ENCODE assay signal across 19 cellular contexts in the genomic region with DNA sequence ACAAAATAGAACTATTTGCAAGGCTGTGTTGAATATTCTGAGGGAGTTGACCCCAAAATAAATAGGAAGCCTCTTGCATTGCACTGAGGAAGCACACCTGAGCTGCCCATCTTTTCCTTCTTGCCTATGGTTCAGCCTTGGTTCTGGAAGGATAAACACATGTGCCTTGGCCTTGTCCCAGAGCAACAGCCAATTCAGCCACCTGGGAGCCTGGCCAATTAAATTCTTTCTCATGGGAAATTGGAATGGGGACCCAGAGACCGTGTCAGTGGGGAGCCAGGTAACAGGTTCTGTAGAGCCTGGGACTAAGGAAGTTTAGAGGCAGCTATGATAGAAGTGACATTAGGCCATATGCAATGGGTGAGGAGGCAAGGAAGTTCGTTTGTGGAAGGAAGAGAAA.
"Had no signal": no experiment of that assay in that cellular context is flagged by ENCODE, and none has a peak within 500 bp of the region (broad histone marks: within the 10 kb centered on the region; RNA-seq: fewer than 3 reads in every experiment).

No MANE protein-coding gene starts in this region.

- H3K9ac ChIP-seq: SK-N-SH had no signal

- H3K27me3 ChIP-seq: MG63 had no signal

- H3K27ac ChIP-seq: RWPE1 had no signal

- H3K4me3 ChIP-seq: MG63 had no signal

- DNase-seq: IMR-90, Karpas-422, KG1, MG63, NCI-H1092, NCI-H1436, NCI-H187, NCI-H2029, NCI-H2081 treated with DMSO at 0.1 percent for 48 hours, NCI-H2171, NCI-H226, NCI-H446, NCI-H510A, NCI-H524 treated with DMSO at 0.1 percent for 48 hours, NCI-H774, SHP77, SK-N-SH had no signal

- ATAC-seq: HepG2 had no signal

- H3K36me3 ChIP-seq: MG63 had no signal

- H3K9me3 ChIP-seq: MG63, SK-N-SH had no signal
